In genomic region chr16:75443301-75443700, GRCh38 we compare ENCODE assay signal across 11 cellular contexts. TPM values are rescaled to one million over a fixed set of nuclear protein-coding genes. Genes with fewer than 3 reads are reported as not detected.
"Had no signal": no experiment of that assay in that cellular context is flagged by ENCODE, and none has a peak within 500 bp of the region (broad histone marks: within the 10 kb centered on the region; RNA-seq: fewer than 3 reads in every experiment).

No MANE protein-coding gene starts in this region.

- DNase-seq: activated CD4-positive, alpha-beta memory T cell treated with anti-CD3 and anti-CD28 coated beads, Interleukin-2, amount 10 ng/mL, durations not matched to agents 7 days and 5 days; activated naive CD8-positive, alpha-beta T cell treated with anti-CD3 and anti-CD28 coated beads, Interleukin-2, amount 10 ng/mL, durations not matched to agents 7 days and 5 days; activated T-cell treated with anti-CD3 and anti-CD28 coated beads, Interleukin-2, amount 50 U/mL, for 72 hours; effector CD4-positive, alpha-beta T cell; natural killer cell; nucleus accumbens; stimulated activated CD4-positive, alpha-beta T cell treated with anti-CD3 and anti-CD28 coated beads, Interleukin-4, amount 100 ng/mL, for 1 hour; stimulated activated CD8-positive, alpha-beta memory T cell treated with anti-CD3 and anti-CD28 coated beads, Interleukin-4, amount 100 ng/mL, for 48 hours; stimulated activated naive CD8-positive, alpha-beta T cell treated with anti-CD3 and anti-CD28 coated beads, Interleukin-15, amount 100 ng/mL, for 72 hours; testis had no signal

- H3K27me3 ChIP-seq: ascending aorta, testis had no signal

- H3K4me3 ChIP-seq: ascending aorta, testis had no signal

- H3K9me3 ChIP-seq: ascending aorta, testis had no signal

- H3K4me1 ChIP-seq: ascending aorta, testis had no signal

- ATAC-seq: activated T-cell treated with anti-CD3 and anti-CD28 coated beads, Interleukin-2, amount 50 U/mL, for 72 hours; natural killer cell; stimulated activated naive CD8-positive, alpha-beta T cell treated with anti-CD3 and anti-CD28 coated beads, Interleukin-15, amount 100 ng/mL, for 72 hours had no signal

- H3K27ac ChIP-seq: ascending aorta, testis had no signal

RNA-seq across cellular contexts. Expression of gene CHST6, which starts 51.9 kb away (rescaled TPM):
- total RNA-seq: activated CD4-positive, alpha-beta memory T cell treated with anti-CD3 and anti-CD28 coated beads, Interleukin-2, amount 10 ng/mL, durations not matched to agents 7 days and 5 days; natural killer cell had no signal
